Comparison of ENCODE assay signal across 8 cellular contexts in the genomic region with DNA sequence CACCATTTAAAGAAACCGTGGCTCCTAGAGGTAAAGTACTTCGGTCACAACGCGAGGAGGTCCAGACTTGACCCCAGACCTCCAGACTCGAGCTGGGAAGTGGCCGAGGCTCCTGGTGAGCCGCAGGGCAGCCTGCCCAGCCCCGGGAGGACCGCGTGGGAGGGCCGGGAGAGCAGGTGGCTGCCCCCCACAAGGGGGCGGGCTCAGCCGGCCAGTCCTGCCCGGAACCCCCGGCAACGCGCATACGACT. TPM values are rescaled to one million over a fixed set of nuclear protein-coding genes. Genes with fewer than 3 reads are reported as not detected.
DNase-seq lines count a peak whose midpoint lies in the region; ATAC-seq, FAIRE-seq and TF ChIP-seq lines count a peak whose summit lies in the region.

A gene (plus strand): TSS at position 214 of the 250 bp plus-strand sequence. CDS start 232 bp downstream, outside the sequence.

- no peak for FAIRE-seq in HTR-8/SVneo (lab: Jason Lieb, UNC)

- no peak for TF ChIP-seq POLR2A in sigmoid colon (IDR thresholded peaks at IDR 0.05)

- H3K36me3 Mint-ChIP-seq in activated CD4-positive, alpha-beta memory T cell treated with anti-CD3 and anti-CD28 coated beads for 36 hours, result peaks cover 15% of the 10 kb centered on the region

- ATAC-seq in GM18909 (IDR thresholded peaks at IDR 0.05; ENCODE audit: poor library complexity, unreplicated experiment), result peak; percentile 70

- DNase-seq in HTR-8/SVneo (ENCODE audit: insufficient read length, low spot score) (peak; percentile 44), right atrium auricular region (ENCODE audit: low spot score) (no peak), sigmoid colon (no peak), NCI-H1436 treated with DMSO at 0.1 percent for 48 hours (lab: John Stamatoyannopoulos, UW) (no peak)
- no peak for DNase-seq in activated CD4-positive, alpha-beta memory T cell treated with anti-CD3 and anti-CD28 coated beads for 36 hours
- DNase-seq in activated CD4-positive, CD25-positive, alpha-beta regulatory T cell treated with anti-CD3 and anti-CD28 coated beads, Interleukin-2, amount 50 U/mL, for 72 hours, result no peak

- WGBS in sigmoid colon, 2 donors, result 0 to 2% methylated on average over 18 of the region's 18 CpGs

- intact Hi-C loops in activated CD4-positive, alpha-beta memory T cell treated with anti-CD3 and anti-CD28 coated beads for 36 hours (cut with micrococcal nuclease), result loop anchor here (2.0 to 5.0 kb wide), 3 partner anchors 67 to 705 kb away; a partner anchor contains a TSS
- intact Hi-C loops in sigmoid colon (cut with DNase I), result no loop called here

- H3K9me3 ChIP-seq in BLaER1 treated with 17β-estradiol and CSF1 and Interleukin-3, amounts not matched to agents 10 nM and 100 nM (replicated peaks in 1 of 11), result peaks cover 0 to 4% (median 0%) of the 10 kb centered on the region in 11 experiments; a peak in 2 of 22 replicates
- H3K9me3 ChIP-seq in right atrium auricular region, result no peaks in the 10 kb centered on the region
- H3K9me3 ChIP-seq in sigmoid colon, result no peaks in the 10 kb centered on the region

- POLR2A ChIA-PET in activated CD4-positive, alpha-beta memory T cell treated with anti-CD3 and anti-CD28 coated beads for 36 hours (lab: Charles Lee), result interaction anchor here (1.1 to 2.7 kb wide), 4 partner anchors 38 to 173 kb away, joined by 4 to 24 read pairs (median 9); a partner anchor contains a TSS

- TF ChIP-seq EP300 in sigmoid colon (IDR thresholded peaks at IDR 0.05), result no peak

- H3K27me3 ChIP-seq in BLaER1 treated with 17β-estradiol and CSF1 and Interleukin-3, amounts not matched to agents 10 nM and 100 nM, result peaks cover 3 to 33% (median 19%) of the 10 kb centered on the region in 11 experiments; a peak in 15 of 22 replicates
- H3K27me3 ChIP-seq in right atrium auricular region (peaks cover 0 to 14% of the 10 kb centered on the region in 2 donors), sigmoid colon (peaks cover 4 to 37% (median 27%) of the 10 kb centered on the region in 3 donors)

- peak in 1 of 2 donors; percentile 53 for TF ChIP-seq CTCF in right atrium auricular region (IDR thresholded peaks at IDR 0.05)
- TF ChIP-seq CTCF in sigmoid colon (IDR thresholded peaks at IDR 0.05), result peak in 1 of 4 experiments; percentile 6

- H3K4me1 ChIP-seq in BLaER1 treated with 17β-estradiol and CSF1 and Interleukin-3, amounts not matched to agents 10 nM and 100 nM, result peaks cover 7 to 60% (median 27%) of the 10 kb centered on the region in 10 experiments; a peak in 18 of 20 replicates
- peaks cover 0 to 12% of the 10 kb centered on the region in 2 donors for H3K4me1 ChIP-seq in right atrium auricular region
- peaks cover 0 to 14% (median 12%) of the 10 kb centered on the region in 4 donors for H3K4me1 ChIP-seq in sigmoid colon

- H3K27ac Mint-ChIP-seq in activated CD4-positive, alpha-beta memory T cell treated with anti-CD3 and anti-CD28 coated beads for 36 hours, result peak within 1 kb of the TSS; percentile 78

- H3K27me3 Mint-ChIP-seq in activated CD4-positive, alpha-beta memory T cell treated with anti-CD3 and anti-CD28 coated beads for 36 hours, result peaks cover 17% of the 10 kb centered on the region

- CTCF ChIA-PET in activated CD4-positive, alpha-beta memory T cell treated with anti-CD3 and anti-CD28 coated beads for 36 hours (lab: Charles Lee), result interaction anchor here (0.6 to 3.5 kb wide), 10 partner anchors 31 to 563 kb away, joined by 3 to 26 read pairs (median 4); no protein-coding TSS in a partner anchor

- H3K4me3 ChIP-seq in BLaER1 treated with 17β-estradiol and CSF1 and Interleukin-3, amounts not matched to agents 10 nM and 100 nM, result peak within 1 kb of the TSS; percentile 59 to 81 (median 73)
- H3K4me3 ChIP-seq in right atrium auricular region, result peak within 1 kb of the TSS; percentile 40 to 56
- peak within 1 kb of the TSS; percentile 4 to 55 (median 42) for H3K4me3 ChIP-seq in sigmoid colon

- peak within 1 kb of the TSS; percentile 44 to 79 (median 64); a peak in 21 of 22 replicates for H3K9ac ChIP-seq in BLaER1 treated with 17β-estradiol and CSF1 and Interleukin-3, amounts not matched to agents 10 nM and 100 nM

- peaks cover 37% of the 10 kb centered on the region for H3K4me1 Mint-ChIP-seq in activated CD4-positive, alpha-beta memory T cell treated with anti-CD3 and anti-CD28 coated beads for 36 hours (ENCODE audit: low read depth)

- H3K4me3 Mint-ChIP-seq in activated CD4-positive, alpha-beta memory T cell treated with anti-CD3 and anti-CD28 coated beads for 36 hours, result peak within 1 kb of the TSS; percentile 98

- peak within 1 kb of the TSS in 4 of 11 experiments; percentile 22 to 37 (median 34); a peak in 5 of 22 replicates for H3K27ac ChIP-seq in BLaER1 treated with 17β-estradiol and CSF1 and Interleukin-3, amounts not matched to agents 10 nM and 100 nM
- H3K27ac ChIP-seq in right atrium auricular region (no peak within 1 kb of the TSS), sigmoid colon (no peak within 1 kb of the TSS)

- no peaks in the 10 kb centered on the region; a peak in 1 of 22 replicates for H4K20me1 ChIP-seq in BLaER1 treated with 17β-estradiol and CSF1 and Interleukin-3, amounts not matched to agents 10 nM and 100 nM

- no peaks in the 10 kb centered on the region for H3K9me3 Mint-ChIP-seq in activated CD4-positive, alpha-beta memory T cell treated with anti-CD3 and anti-CD28 coated beads for 36 hours

- peaks cover 0 to 5% (median 0%) of the 10 kb centered on the region in 11 experiments; a peak in 1 of 22 replicates for H3K36me3 ChIP-seq in BLaER1 treated with 17β-estradiol and CSF1 and Interleukin-3, amounts not matched to agents 10 nM and 100 nM
- H3K36me3 ChIP-seq in right atrium auricular region (no peaks in the 10 kb centered on the region), sigmoid colon (no peaks in the 10 kb centered on the region)

- H3K4me2 ChIP-seq in BLaER1 treated with 17β-estradiol and CSF1 and Interleukin-3, amounts not matched to agents 10 nM and 100 nM, result peak within 1 kb of the TSS; percentile 87 to 100 (median 96)

RNA-seq across cellular contexts. Expression of the gene that starts here (rescaled TPM):
- 10 to 100 TPM; 22.5 to 24.3 TPM for total RNA-seq in activated CD4-positive, alpha-beta memory T cell treated with anti-CD3 and anti-CD28 coated beads for 36 hours
- total RNA-seq in right atrium auricular region (not detected), sigmoid colon (under 1 TPM in 2 of 4 donors, not detected in 2; 0.33 to 0.36 TPM)
- 10 to 100 TPM in 1 of 3 donors, 1 to 10 TPM in 2; 4.6 to 16.6 (median 5.4) TPM for polyA plus RNA-seq in sigmoid colon

Comparison
In these comparisons a context has a peak if more than half of its experiments do, and no peak if none do; other contexts are left out.
1. RNA of the gene that starts here (total RNA-seq): 22.5 to 24.3 TPM in activated CD4-positive, alpha-beta memory T cell treated with anti-CD3 and anti-CD28 coated beads for 36 hours; 0.33 to 0.36 TPM in sigmoid colon and not detected in right atrium auricular region; every median in the first group is over 10 times any median in the second.
2. Peak in every context shown above with its lines, with median percentiles within 50 percentile points of each other: H3K4me3 ChIP-seq.